8 cellular contexts compared by ENCODE assay signal in genomic region chr12:113884392-113884791, GRCh38.
"Had no signal": no experiment of that assay in that cellular context is flagged by ENCODE, and none has a peak within 500 bp of the region (broad histone marks: within the 10 kb centered on the region; RNA-seq: fewer than 3 reads in every experiment).

No MANE protein-coding gene starts in this region.

- ATAC-seq: GM12878 had no signal

- DNase-seq: GDM1, GF-D8 had no signal

- H3K4me3 ChIP-seq: GM12878 had no signal

- FAIRE-seq: G401.6, GM12891, GM12892, GM18507, GM19239 had no signal
